9 cellular contexts compared by ENCODE assay signal in the genomic region with DNA sequence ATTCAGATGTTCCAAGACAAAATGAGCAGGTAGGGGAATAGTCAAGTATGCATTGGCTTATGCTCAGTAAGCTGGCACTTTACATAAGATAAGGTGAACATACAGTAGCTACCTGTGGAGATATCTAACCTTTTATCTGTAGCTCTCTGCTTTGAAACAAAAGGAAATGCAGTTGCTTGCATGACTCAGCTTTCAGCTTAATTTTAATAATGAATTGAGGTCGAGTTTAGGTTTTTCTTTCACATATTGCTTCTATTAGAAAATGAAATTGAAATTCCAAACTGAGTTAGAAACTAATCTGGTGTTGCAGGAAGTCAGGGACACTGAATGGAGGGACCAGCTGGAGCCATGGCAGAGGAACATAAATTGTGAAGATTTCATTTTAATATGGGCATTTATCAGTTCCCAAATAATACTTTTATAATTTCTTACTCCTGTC. TPM values are rescaled to one million over a fixed set of nuclear protein-coding genes. Genes with fewer than 3 reads are reported as not detected.
DNase-seq lines count a peak whose midpoint lies in the region; ATAC-seq and TF ChIP-seq lines count a peak whose summit lies in the region.
"Had no signal": no experiment of that assay in that cellular context is flagged by ENCODE, and none has a peak within 500 bp of the region (broad histone marks: within the 10 kb centered on the region; RNA-seq: fewer than 3 reads in every experiment).

No MANE protein-coding gene starts in this region.

- H3K27me3 ChIP-seq in foreskin keratinocyte: no peaks in the 10 kb centered on the region

- H3K4me1 ChIP-seq in foreskin keratinocyte: peaks cover 28% of the 10 kb centered on the region

- no peak for DNase-seq in foreskin keratinocyte
- no peak for DNase-seq in DMS153 (lab: John Stamatoyannopoulos, UW)
- DNase-seq in HT-29 (ENCODE audit: low spot score): no peak
- no peak for DNase-seq in NCI-H1105 treated with DMSO at 0.1 percent for 48 hours (lab: John Stamatoyannopoulos, UW)
- DNase-seq in NK-92 (lab: John Stamatoyannopoulos, UW; ENCODE audit: unreplicated experiment): no peak
- DNase-seq: T-helper 1 cell had no signal

- no peak overlapping the region for H3K27ac ChIP-seq in foreskin keratinocyte

- ATAC-seq in GM18508 (IDR thresholded peaks at IDR 0.05; ENCODE audit: insufficient read depth, unreplicated experiment): peak; percentile 81
- peak; percentile 79 for ATAC-seq in GM21576 (IDR thresholded peaks at IDR 0.05; ENCODE audit: unreplicated experiment)
- ATAC-seq in HG03442 (IDR thresholded peaks at IDR 0.05; ENCODE audit: unreplicated experiment): peak; percentile 76
- ATAC-seq in foreskin keratinocyte: peak; percentile 38

- TF ChIP-seq CTCF in foreskin keratinocyte (conservative IDR thresholded peaks at IDR 0.05): no peak

RNA-seq across cellular contexts. Expression of gene FRRS1, which starts 8.3 kb away (rescaled TPM):
- total RNA-seq in foreskin keratinocyte: 13.0 and 13.2 TPM in 2 replicates
- 0.90 and 1.4 TPM in 2 replicates for polyA plus RNA-seq in foreskin keratinocyte
- total RNA-seq in HT-29 (2014; rRNA removed; shearing (Covaris generic)): 8.7 and 9.0 TPM in 2 replicates
